In the genomic region with DNA sequence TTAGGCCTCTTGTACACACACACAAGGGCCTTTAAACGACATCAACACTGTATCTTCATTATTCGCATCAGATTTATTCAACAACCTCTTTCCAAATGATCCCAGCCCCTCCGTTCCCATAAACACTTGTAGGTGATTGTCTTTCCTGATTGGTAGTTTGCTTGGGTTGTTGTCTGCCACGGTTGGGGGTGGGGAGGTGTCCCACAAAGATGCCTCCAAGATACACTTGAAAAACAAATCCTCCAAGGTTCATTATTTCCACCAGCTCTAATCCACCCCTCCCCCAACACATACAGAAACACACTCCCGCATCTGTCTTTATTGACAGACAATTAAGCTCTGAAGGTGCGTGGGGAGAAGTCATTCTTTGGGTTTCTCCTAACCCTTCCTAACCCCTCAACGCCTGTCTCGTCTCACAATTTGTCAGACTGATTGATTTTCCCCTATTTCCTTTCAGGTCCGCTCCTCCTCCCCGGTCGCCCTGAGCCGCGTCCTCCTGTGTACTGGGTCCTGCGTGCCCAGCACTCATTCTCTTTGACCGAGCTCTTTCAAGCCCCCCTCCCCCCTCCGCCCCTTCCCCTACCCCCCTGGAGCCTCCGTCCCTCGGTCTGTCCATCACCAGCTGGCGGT, we compare ENCODE assay signal across 1 cellular context.
TF ChIP-seq lines count a peak whose summit lies in the region.

No MANE protein-coding gene starts in this region.

TF ChIP-seq in HEK293, 187 proteins besides CTCF, POLR2A, EP300 and RAD21 (continued from another document):
- TF ChIP-seq, protein P1, sequence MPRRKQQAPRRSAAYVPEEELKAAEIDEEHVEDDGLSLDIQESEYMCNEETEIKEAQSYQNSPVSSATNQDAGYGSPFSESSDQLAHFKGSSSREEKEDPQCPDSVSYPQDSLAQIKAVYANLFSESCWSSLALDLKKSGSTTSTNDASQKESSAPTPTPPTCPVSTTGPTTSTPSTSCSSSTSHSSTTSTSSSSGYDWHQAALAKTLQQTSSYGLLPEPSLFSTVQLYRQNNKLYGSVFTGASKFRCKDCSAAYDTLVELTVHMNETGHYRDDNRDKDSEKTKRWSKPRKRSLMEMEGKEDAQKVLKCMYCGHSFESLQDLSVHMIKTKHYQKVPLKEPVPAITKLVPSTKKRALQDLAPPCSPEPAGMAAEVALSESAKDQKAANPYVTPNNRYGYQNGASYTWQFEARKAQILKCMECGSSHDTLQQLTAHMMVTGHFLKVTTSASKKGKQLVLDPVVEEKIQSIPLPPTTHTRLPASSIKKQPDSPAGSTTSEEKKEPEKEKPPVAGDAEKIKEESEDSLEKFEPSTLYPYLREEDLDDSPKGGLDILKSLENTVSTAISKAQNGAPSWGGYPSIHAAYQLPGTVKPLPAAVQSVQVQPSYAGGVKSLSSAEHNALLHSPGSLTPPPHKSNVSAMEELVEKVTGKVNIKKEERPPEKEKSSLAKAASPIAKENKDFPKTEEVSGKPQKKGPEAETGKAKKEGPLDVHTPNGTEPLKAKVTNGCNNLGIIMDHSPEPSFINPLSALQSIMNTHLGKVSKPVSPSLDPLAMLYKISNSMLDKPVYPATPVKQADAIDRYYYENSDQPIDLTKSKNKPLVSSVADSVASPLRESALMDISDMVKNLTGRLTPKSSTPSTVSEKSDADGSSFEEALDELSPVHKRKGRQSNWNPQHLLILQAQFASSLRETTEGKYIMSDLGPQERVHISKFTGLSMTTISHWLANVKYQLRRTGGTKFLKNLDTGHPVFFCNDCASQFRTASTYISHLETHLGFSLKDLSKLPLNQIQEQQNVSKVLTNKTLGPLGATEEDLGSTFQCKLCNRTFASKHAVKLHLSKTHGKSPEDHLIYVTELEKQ (tag by site-specific recombination; IDR thresholded peaks at IDR 0.05; ENCODE audit: borderline replicate concordance): peak; percentile 35; the same call in 1 of the 2 replicates
- TF ChIP-seq ZNF658 (tag by site-specific recombination; IDR thresholded peaks at IDR 0.05) (no peak), ZSCAN30 (tag by site-specific recombination; IDR thresholded peaks at IDR 0.05) (peak; percentile 19; the same call in 1 of the 2 replicates), ZNF843 (tag by site-specific recombination; IDR thresholded peaks at IDR 0.05) (0 out of 2 replicates have a peak, but pooled peaks have one; percentile 14), ZNF501 (tag by site-specific recombination; IDR thresholded peaks at IDR 0.05) (peak; percentile 55; the same call in 1 of the 2 replicates), GLIS1 (tag by site-specific recombination; IDR thresholded peaks at IDR 0.05) (0 out of 2 replicates have a peak, but pooled peaks have one; percentile 19), BCL11B (tag by site-specific recombination; IDR thresholded peaks at IDR 0.05; ENCODE audit: low read depth) (peak; percentile 81), ZNF76 (tag by site-specific recombination; IDR thresholded peaks at IDR 0.05; ENCODE audit: borderline replicate concordance, low read depth) (peak; percentile 81), ZNF561 (tag by site-specific recombination; IDR thresholded peaks at IDR 0.05; ENCODE audit: borderline replicate concordance) (0 out of 2 replicates have a peak, but pooled peaks have one; percentile 43), ZNF121 (tag by site-specific recombination; IDR thresholded peaks at IDR 0.05) (no peak), ZBTB48 (tag by site-specific recombination; IDR thresholded peaks at IDR 0.05) (peak; percentile 61; the same call in 1 of the 2 replicates), ZNF48 (tag by site-specific recombination; IDR thresholded peaks at IDR 0.05) (no peak), ZFP3 (tag by site-specific recombination; IDR thresholded peaks at IDR 0.05; ENCODE audit: low read depth) (no peak), ZNF544 (tag by site-specific recombination; IDR thresholded peaks at IDR 0.05) (no peak), ZNF629 (tag by site-specific recombination; IDR thresholded peaks at IDR 0.05) (peak; percentile 42), GFI1B (tag by site-specific recombination; IDR thresholded peaks at IDR 0.05) (peak; percentile 61), ZSCAN16 (tag by site-specific recombination; IDR thresholded peaks at IDR 0.05) (0 out of 2 replicates have a peak, but pooled peaks have one; percentile 32), IKZF3 (tag by site-specific recombination; IDR thresholded peaks at IDR 0.05) (peak; percentile 70; the same call in 1 of the 2 replicates), RBAK (tag by site-specific recombination; IDR thresholded peaks at IDR 0.05) (peak; percentile 18; the same call in 1 of the 2 replicates), ZBTB1 (tag by site-specific recombination; IDR thresholded peaks at IDR 0.05) (peak; percentile 42; the same call in 1 of the 2 replicates), SP3 (tag by site-specific recombination; IDR thresholded peaks at IDR 0.05) (0 out of 2 replicates have a peak, but pooled peaks have one; percentile 7), ZNF792 (tag by site-specific recombination; IDR thresholded peaks at IDR 0.05) (0 out of 2 replicates have a peak, but pooled peaks have one; percentile 12), ZXDB (tag by site-specific recombination; IDR thresholded peaks at IDR 0.05) (peak; percentile 38; the same call in 1 of the 2 replicates), ZNF837 (tag by site-specific recombination; IDR thresholded peaks at IDR 0.05) (no peak), ZNF248 (tag by site-specific recombination; IDR thresholded peaks at IDR 0.05) (no peak), PRDM1 (tag by site-specific recombination; IDR thresholded peaks at IDR 0.05) (no peak), SCRT2 (tag by site-specific recombination; IDR thresholded peaks at IDR 0.05) (peak; percentile 68)
- TF ChIP-seq, protein P2, sequence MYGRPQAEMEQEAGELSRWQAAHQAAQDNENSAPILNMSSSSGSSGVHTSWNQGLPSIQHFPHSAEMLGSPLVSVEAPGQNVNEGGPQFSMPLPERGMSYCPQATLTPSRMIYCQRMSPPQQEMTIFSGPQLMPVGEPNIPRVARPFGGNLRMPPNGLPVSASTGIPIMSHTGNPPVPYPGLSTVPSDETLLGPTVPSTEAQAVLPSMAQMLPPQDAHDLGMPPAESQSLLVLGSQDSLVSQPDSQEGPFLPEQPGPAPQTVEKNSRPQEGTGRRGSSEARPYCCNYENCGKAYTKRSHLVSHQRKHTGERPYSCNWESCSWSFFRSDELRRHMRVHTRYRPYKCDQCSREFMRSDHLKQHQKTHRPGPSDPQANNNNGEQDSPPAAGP (tag by site-specific recombination; IDR thresholded peaks at IDR 0.05): peak; percentile 29; the same call in 1 of the 2 replicates
- TF ChIP-seq, protein P3, sequence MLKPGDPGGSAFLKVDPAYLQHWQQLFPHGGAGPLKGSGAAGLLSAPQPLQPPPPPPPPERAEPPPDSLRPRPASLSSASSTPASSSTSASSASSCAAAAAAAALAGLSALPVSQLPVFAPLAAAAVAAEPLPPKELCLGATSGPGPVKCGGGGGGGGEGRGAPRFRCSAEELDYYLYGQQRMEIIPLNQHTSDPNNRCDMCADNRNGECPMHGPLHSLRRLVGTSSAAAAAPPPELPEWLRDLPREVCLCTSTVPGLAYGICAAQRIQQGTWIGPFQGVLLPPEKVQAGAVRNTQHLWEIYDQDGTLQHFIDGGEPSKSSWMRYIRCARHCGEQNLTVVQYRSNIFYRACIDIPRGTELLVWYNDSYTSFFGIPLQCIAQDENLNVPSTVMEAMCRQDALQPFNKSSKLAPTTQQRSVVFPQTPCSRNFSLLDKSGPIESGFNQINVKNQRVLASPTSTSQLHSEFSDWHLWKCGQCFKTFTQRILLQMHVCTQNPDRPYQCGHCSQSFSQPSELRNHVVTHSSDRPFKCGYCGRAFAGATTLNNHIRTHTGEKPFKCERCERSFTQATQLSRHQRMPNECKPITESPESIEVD (tag by site-specific recombination; IDR thresholded peaks at IDR 0.05): peak; percentile 30; the same call in 1 of the 2 replicates
- TF ChIP-seq, protein P4, sequence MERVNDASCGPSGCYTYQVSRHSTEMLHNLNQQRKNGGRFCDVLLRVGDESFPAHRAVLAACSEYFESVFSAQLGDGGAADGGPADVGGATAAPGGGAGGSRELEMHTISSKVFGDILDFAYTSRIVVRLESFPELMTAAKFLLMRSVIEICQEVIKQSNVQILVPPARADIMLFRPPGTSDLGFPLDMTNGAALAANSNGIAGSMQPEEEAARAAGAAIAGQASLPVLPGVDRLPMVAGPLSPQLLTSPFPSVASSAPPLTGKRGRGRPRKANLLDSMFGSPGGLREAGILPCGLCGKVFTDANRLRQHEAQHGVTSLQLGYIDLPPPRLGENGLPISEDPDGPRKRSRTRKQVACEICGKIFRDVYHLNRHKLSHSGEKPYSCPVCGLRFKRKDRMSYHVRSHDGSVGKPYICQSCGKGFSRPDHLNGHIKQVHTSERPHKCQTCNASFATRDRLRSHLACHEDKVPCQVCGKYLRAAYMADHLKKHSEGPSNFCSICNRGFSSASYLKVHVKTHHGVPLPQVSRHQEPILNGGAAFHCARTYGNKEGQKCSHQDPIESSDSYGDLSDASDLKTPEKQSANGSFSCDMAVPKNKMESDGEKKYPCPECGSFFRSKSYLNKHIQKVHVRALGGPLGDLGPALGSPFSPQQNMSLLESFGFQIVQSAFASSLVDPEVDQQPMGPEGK (tag by site-specific recombination; IDR thresholded peaks at IDR 0.05): peak; percentile 24; the same call in 1 of the 2 replicates
- TF ChIP-seq, protein P5, sequence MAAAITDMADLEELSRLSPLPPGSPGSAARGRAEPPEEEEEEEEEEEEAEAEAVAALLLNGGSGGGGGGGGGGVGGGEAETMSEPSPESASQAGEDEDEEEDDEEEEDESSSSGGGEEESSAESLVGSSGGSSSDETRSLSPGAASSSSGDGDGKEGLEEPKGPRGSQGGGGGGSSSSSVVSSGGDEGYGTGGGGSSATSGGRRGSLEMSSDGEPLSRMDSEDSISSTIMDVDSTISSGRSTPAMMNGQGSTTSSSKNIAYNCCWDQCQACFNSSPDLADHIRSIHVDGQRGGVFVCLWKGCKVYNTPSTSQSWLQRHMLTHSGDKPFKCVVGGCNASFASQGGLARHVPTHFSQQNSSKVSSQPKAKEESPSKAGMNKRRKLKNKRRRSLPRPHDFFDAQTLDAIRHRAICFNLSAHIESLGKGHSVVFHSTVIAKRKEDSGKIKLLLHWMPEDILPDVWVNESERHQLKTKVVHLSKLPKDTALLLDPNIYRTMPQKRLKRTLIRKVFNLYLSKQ (tag by site-specific recombination; IDR thresholded peaks at IDR 0.05; ENCODE audit: borderline replicate concordance): no peak
- TF ChIP-seq, protein P6, sequence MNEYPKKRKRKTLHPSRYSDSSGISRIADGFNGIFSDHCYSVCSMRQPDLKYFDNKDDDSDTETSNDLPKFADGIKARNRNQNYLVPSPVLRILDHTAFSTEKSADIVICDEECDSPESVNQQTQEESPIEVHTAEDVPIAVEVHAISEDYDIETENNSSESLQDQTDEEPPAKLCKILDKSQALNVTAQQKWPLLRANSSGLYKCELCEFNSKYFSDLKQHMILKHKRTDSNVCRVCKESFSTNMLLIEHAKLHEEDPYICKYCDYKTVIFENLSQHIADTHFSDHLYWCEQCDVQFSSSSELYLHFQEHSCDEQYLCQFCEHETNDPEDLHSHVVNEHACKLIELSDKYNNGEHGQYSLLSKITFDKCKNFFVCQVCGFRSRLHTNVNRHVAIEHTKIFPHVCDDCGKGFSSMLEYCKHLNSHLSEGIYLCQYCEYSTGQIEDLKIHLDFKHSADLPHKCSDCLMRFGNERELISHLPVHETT (tag by site-specific recombination; IDR thresholded peaks at IDR 0.05): peak; percentile 25; the same call in 1 of the 2 replicates
